ENCODE assay signal across 10 cellular contexts in the genomic region with DNA sequence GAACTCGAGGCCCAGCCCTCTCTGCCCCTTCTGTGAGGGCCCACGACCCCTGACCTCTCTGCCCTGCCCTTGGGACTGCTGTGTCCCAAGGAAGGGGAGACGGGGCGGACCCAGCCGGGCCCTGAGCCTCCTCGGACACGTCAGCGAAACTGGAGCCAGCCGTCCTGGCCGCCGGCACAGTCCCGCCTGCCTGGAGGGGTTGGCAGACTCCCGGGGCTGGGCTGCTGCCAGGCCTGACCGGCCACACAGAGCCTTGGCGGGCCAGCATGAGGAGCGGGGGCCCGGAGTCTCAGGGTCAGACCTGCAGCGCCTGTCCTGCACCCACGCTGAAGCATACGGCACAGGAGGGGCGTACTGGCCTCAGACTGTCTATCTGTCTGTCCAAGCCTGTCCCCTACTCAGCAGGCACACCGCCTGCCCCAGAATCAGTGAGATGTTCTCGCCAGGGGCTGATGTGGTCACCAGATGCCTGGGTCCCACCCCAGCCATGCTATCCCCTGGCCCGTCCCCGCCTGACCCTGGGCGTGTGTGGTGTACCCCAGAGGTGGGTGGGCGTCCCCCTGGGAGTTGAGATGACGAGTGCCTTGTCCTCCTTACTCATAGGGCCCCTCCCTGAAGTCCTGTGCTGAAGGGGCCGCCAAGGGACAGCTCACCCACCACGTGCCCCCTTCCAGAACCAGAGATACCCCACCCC. TPM values are rescaled to one million over a fixed set of nuclear protein-coding genes. Genes with fewer than 3 reads are reported as not detected.
A peak's percentile ranks its signal among the peaks of the same experiment; 100 is the strongest.
DNase-seq lines count a peak whose midpoint lies in the region; ATAC-seq, FAIRE-seq and TF ChIP-seq lines count a peak whose summit lies in the region.
"Had no signal": no experiment of that assay in that cellular context is flagged by ENCODE, and none has a peak within 500 bp of the region (broad histone marks: within the 10 kb centered on the region; RNA-seq: fewer than 3 reads in every experiment).

No MANE protein-coding gene starts in this region.

- H3K4me3 ChIP-seq in ACC112 (ENCODE audit: low read depth, low read length) (peak overlapping the region; percentile 100), fibroblast of villous mesenchyme (ENCODE audit: low read depth, low read length) (peak overlapping the region; percentile 24)

- H3K27ac Mint-ChIP-seq in nephron progenitor cell = no peak overlapping the region
- H3K27ac Mint-ChIP-seq: B cell had no signal

- H3K4me3 Mint-ChIP-seq in nephron progenitor cell = no peak overlapping the region
- H3K4me3 Mint-ChIP-seq: activated naive CD8-positive, alpha-beta T cell; B cell had no signal

- no peak for TF ChIP-seq CTCF in fibroblast of villous mesenchyme (IDR thresholded peaks at IDR 0.05; ENCODE audit: insufficient read depth, low read depth, low read length)
- TF ChIP-seq CTCF in nephron progenitor cell (IDR thresholded peaks at IDR 0.05) = no peak
- TF ChIP-seq CTCF in D721Med (IDR thresholded peaks at IDR 0.05; ENCODE audit: insufficient read depth, missing control alignments) = no peak

- H3K27me3 ChIP-seq in ACC112 (ENCODE audit: insufficient read depth, low read length) = no peaks in the 10 kb centered on the region

- no peak overlapping the region for H2AFZ ChIP-seq in ACC112 (ENCODE audit: low read length, unreplicated experiment)

- H3K36me3 ChIP-seq in ACC112 (ENCODE audit: insufficient read depth, low read length) = no peaks in the 10 kb centered on the region

- H3K27ac ChIP-seq in ACC112 (ENCODE audit: low read depth, low read length) = peak overlapping the region; percentile 98

- H3K4me1 ChIP-seq in ACC112 (ENCODE audit: control insufficient read depth, insufficient read depth, low read length, unreplicated experiment) = peaks cover 49% of the 10 kb centered on the region

- H3K36me3 Mint-ChIP-seq in nephron progenitor cell (ENCODE audit: low read depth) = no peaks in the 10 kb centered on the region
- H3K36me3 Mint-ChIP-seq: activated naive CD8-positive, alpha-beta T cell had no signal

- peaks cover 74% of the 10 kb centered on the region for H3K4me1 Mint-ChIP-seq in nephron progenitor cell

- peaks cover 73% of the 10 kb centered on the region for H3K79me2 ChIP-seq in ACC112 (ENCODE audit: control insufficient read depth, insufficient read depth, low read length, unreplicated experiment)

- FAIRE-seq in D721Med (lab: Jason Lieb, UNC) = no peak

- peaks cover 3% of the 10 kb centered on the region for H3K27me3 Mint-ChIP-seq in nephron progenitor cell (ENCODE audit: low read depth, poor library complexity)
- H3K27me3 Mint-ChIP-seq: activated naive CD8-positive, alpha-beta T cell; B cell had no signal

- ATAC-seq in SK-N-SH treated with all-trans-retinoic acid at 6 μM for 48 hours (peak; percentile 60), HG03342 (IDR thresholded peaks at IDR 0.05; ENCODE audit: unreplicated experiment) (no peak)
- ATAC-seq in activated CD4-positive, CD25-positive, alpha-beta regulatory T cell treated with anti-CD3 and anti-CD28 coated beads, Interleukin-2, amount 50 U/mL, for 24 hours = no peak

- no peaks in the 10 kb centered on the region for H3K9me3 Mint-ChIP-seq in nephron progenitor cell

- DNase-seq in fibroblast of villous mesenchyme (ENCODE audit: low read depth) (peak; percentile 89), nephron progenitor cell (peak; percentile 49), D721Med (ENCODE audit: insufficient read length, low spot score) (no peak), NCI-H345 (lab: John Stamatoyannopoulos, UW) (no peak)

TF ChIP-seq in SK-N-SH treated with all-trans-retinoic acid at 6 μM for 48 hours, 23 proteins besides CTCF, POLR2A, EP300 and RAD21:
- TF ChIP-seq BACH2 (CRISPR knock-in tag; IDR thresholded peaks at IDR 0.05; ENCODE audit: borderline replicate concordance) = no peak
- TF ChIP-seq ISL1 (CRISPR knock-in tag; IDR thresholded peaks at IDR 0.05) = no peak
- 0 out of 2 replicates have a peak, but pooled peaks have one; percentile 17 for TF ChIP-seq ZFP3 (CRISPR knock-in tag; IDR thresholded peaks at IDR 0.05)

RNA-seq across cellular contexts. Expression of gene VASN, which starts 4.6 kb away (rescaled TPM):
- total RNA-seq in fibroblast of villous mesenchyme = 133 and 180 TPM in 2 replicates

RNA-seq across cellular contexts. Expression of gene PAM16, which starts 25.2 kb away (rescaled TPM):
- total RNA-seq in fibroblast of villous mesenchyme = 19.9 and 23.5 TPM in 2 replicates

RNA-seq across cellular contexts. Expression of gene CORO7, which starts 40.1 kb away (rescaled TPM):
- 9.9 and 18.0 TPM in 2 replicates for total RNA-seq in fibroblast of villous mesenchyme

RNA-seq across cellular contexts. Expression of gene DNAJA3, which starts 49.4 kb away (rescaled TPM):
- total RNA-seq in fibroblast of villous mesenchyme = 36.4 and 50.1 TPM in 2 replicates

Comparison
In these comparisons a context has a peak if more than half of its experiments do, and no peak if none do; other contexts are left out.
1. DNase-seq: peak in fibroblast of villous mesenchyme (single experiment) and nephron progenitor cell (single experiment); none in D721Med (single experiment) and NCI-H345 (single experiment).